In the genomic region with DNA sequence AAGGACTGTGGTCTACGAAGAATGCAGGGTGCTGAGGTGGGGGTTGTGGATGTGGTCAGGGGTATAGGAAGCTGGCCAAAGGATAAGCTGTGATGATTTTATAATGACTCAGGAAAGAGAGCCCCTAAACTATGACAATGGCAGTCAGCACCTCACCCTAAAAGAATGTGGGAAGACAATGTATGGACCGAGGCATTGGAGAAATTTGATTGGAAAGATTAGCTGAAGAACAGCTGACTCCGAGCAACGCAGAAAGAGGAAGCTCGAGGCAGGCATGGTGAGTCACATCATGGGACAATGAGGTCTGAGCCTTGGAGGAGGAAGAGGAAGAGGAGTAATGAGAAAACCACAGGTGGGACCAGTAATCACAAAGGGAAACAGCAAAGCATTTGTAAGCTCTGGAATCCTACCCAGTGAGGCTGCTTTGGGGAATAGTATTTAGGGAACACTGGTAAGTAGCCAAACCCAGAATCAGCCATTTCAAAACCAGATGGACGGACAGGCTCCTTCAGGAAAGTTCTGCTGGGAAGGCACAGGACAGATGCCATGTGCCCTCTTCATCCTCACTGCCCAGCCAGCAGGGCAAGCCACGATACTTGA, we compare ENCODE assay signal across 8 cellular contexts.
DNase-seq lines count a peak whose midpoint lies in the region; ATAC-seq and TF ChIP-seq lines count a peak whose summit lies in the region.

No MANE protein-coding gene starts in this region.

- no peaks in the 10 kb centered on the region for H3K36me3 ChIP-seq in adrenal gland (replicated peaks in 1 of 2)
- H3K36me3 ChIP-seq in iPS DF 6.9 (ENCODE audit: control insufficient read depth, insufficient read depth, low read length) = no peaks in the 10 kb centered on the region
- no peaks in the 10 kb centered on the region for H3K36me3 ChIP-seq in tibial artery

- TF ChIP-seq POLR2A in adrenal gland (IDR thresholded peaks at IDR 0.05) = no peak

- H3K27ac ChIP-seq in adrenal gland (peak overlapping the region in 2 of 5 donors; percentile 49 to 77), iPS DF 6.9 (ENCODE audit: low read length) (peak overlapping the region; percentile 41), tibial artery (peak overlapping the region; percentile 84 to 86)

- no peaks in the 10 kb centered on the region for H3K9me3 ChIP-seq in adrenal gland (replicated peaks in 1 of 3)
- H3K9me3 ChIP-seq in iPS DF 6.9 (ENCODE audit: control insufficient read depth, insufficient read depth, low read length) = no peaks in the 10 kb centered on the region
- H3K9me3 ChIP-seq in tibial artery = no peaks in the 10 kb centered on the region

- H3K27me3 ChIP-seq in adrenal gland (no peaks in the 10 kb centered on the region), iPS DF 6.9 (ENCODE audit: control insufficient read depth, insufficient read depth, low read length) (no peaks in the 10 kb centered on the region), tibial artery (no peaks in the 10 kb centered on the region)

- H3K4me3 ChIP-seq in adrenal gland (no peak overlapping the region), iPS DF 6.9 (ENCODE audit: low read length) (no peak overlapping the region), tibial artery (no peak overlapping the region)

- H3K4me1 ChIP-seq in adrenal gland (replicated peaks in 1 of 2) (peaks cover 0 to 9% of the 10 kb centered on the region in 2 donors), iPS DF 6.9 (ENCODE audit: control insufficient read depth, insufficient read depth, low read length) (peaks cover 11% of the 10 kb centered on the region), tibial artery (peaks cover 0 to 82% (median 37%) of the 10 kb centered on the region in 4 donors)

- ATAC-seq in GM21717 (IDR thresholded peaks at IDR 0.05; ENCODE audit: unreplicated experiment) = no peak
- no peak for ATAC-seq in HG03175 (IDR thresholded peaks at IDR 0.05; ENCODE audit: unreplicated experiment)

- TF ChIP-seq CTCF in adrenal gland (IDR thresholded peaks at IDR 0.05) (no peak), tibial artery (IDR thresholded peaks at IDR 0.05) (no peak)

- 49 to 56% (median 53%) methylated on average over 7 of the region's 7 CpGs for WGBS in adrenal gland, 4 donors
- WGBS in iPS DF 6.9 (ENCODE audit: insufficient coverage, insufficient read length) = no CpG with 5 or more reads among the region's 7 CpGs

- DNase-seq in HT-29 (ENCODE audit: low spot score) (peak; percentile 3), adrenal gland (peak in 5 of 7 donors; percentile 36 to 67 (median 55)), iPS DF 6.9 (ENCODE audit: low read depth, low spot score) (peak; percentile 86), tibial artery (peak; percentile 49 to 77), COLO829 (ENCODE audit: low spot score) (no peak)
- DNase-seq in stimulated activated CD4-positive, alpha-beta T cell treated with anti-CD3 and anti-CD28 coated beads, Interleukin-4, amount 100 ng/mL, for 4 hours = no peak

- intact Hi-C loops in adrenal gland (cut with DNase I) = no loop called here
- intact Hi-C loops in tibial artery (cut with DNase I; ENCODE audit: low total_unique reads) = no loop called here

Comparison
In these comparisons a context has a peak if more than half of its experiments do, and no peak if none do; other contexts are left out.
1. DNase-seq: peak in HT-29 (single experiment), adrenal gland (5 of 7), iPS DF 6.9 (single experiment) and tibial artery (2 of 2); none in stimulated activated CD4-positive, alpha-beta T cell treated with anti-CD3 and anti-CD28 coated beads, Interleukin-4, amount 100 ng/mL, for 4 hours (0 of 2) and COLO829 (single experiment).